In the genomic region with DNA sequence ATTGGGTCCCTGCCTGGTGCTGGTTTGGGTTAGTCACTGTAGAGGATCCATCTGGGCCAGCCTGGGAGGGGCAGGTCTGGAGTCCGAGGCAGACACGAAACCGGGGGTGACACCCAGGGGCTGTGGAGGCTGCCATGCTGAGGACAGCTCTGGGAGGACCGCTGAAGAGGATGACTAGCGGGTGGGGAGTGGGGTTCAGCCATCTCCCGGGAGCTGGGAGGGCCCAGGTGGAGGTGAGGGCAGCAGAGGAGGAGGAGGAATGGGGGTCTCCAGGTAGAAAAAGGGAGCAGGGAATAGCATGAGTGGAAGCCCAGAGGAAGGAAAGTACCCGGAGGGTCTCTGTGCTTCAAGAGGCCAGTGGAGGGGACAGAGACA, we compare ENCODE assay signal across 32 cellular contexts. TPM values are rescaled to one million over a fixed set of nuclear protein-coding genes. Genes with fewer than 3 reads are reported as not detected.
"Had no signal": no experiment of that assay in that cellular context is flagged by ENCODE, and none has a peak within 500 bp of the region (broad histone marks: within the 10 kb centered on the region; RNA-seq: fewer than 3 reads in every experiment).

No MANE protein-coding gene starts in this region.

- H3K9me3 Mint-ChIP-seq: central memory CD8-positive, alpha-beta T cell; effector memory CD8-positive, alpha-beta T cell had no signal

- H3K36me3 ChIP-seq: brain microvascular endothelial cell, esophagus muscularis mucosa, gastrocnemius medialis had no signal

- ATAC-seq: activated T-cell treated with anti-CD3 and anti-CD28 coated beads, Interleukin-2, amount 50 U/mL, for 72 hours; effector memory CD8-positive, alpha-beta T cell; foreskin keratinocyte; WTC11 had no signal

- H3K27ac Mint-ChIP-seq: activated CD4-positive, alpha-beta memory T cell treated with anti-CD3 and anti-CD28 coated beads, Interleukin-2, amount 10 ng/mL, durations not matched to agents 7 days and 5 days; activated CD4-positive, alpha-beta T cell treated with anti-CD3 and anti-CD28 coated beads, Interleukin-2, amount 10 ng/mL, durations not matched to agents 7 days and 5 days; activated naive CD8-positive, alpha-beta T cell; activated T-cell treated with anti-CD3 and anti-CD28 coated beads, Interleukin-2, amount 50 U/mL, for 24 hours; activated T-cell treated with anti-CD3 and anti-CD28 coated beads, Interleukin-2, amount 50 U/mL, for 72 hours; effector memory CD8-positive, alpha-beta T cell; WTC11 had no signal

- H3K4me1 Mint-ChIP-seq: activated CD4-positive, alpha-beta memory T cell treated with anti-CD3 and anti-CD28 coated beads, Interleukin-2, amount 10 ng/mL, durations not matched to agents 7 days and 5 days; central memory CD8-positive, alpha-beta T cell; WTC11 had no signal

- H3K27ac ChIP-seq: brain microvascular endothelial cell, esophagus muscularis mucosa, foreskin keratinocyte, VCaP had no signal

- H3K9me3 ChIP-seq: gastrocnemius medialis had no signal

- FAIRE-seq: astrocyte, bronchial epithelial cell, colon had no signal

- H3K36me3 Mint-ChIP-seq: activated naive CD8-positive, alpha-beta T cell had no signal

- H3K4me3 Mint-ChIP-seq: activated CD4-positive, alpha-beta memory T cell treated with anti-CD3 and anti-CD28 coated beads, Interleukin-2, amount 10 ng/mL, durations not matched to agents 7 days and 5 days; activated CD4-positive, alpha-beta T cell treated with anti-CD3 and anti-CD28 coated beads, Interleukin-2, amount 10 ng/mL, durations not matched to agents 7 days and 5 days; activated naive CD8-positive, alpha-beta T cell; activated T-cell treated with anti-CD3 and anti-CD28 coated beads, Interleukin-2, amount 50 U/mL, for 24 hours; activated T-cell treated with anti-CD3 and anti-CD28 coated beads, Interleukin-2, amount 50 U/mL, for 72 hours; central memory CD8-positive, alpha-beta T cell; effector memory CD8-positive, alpha-beta T cell; WTC11 had no signal

- DNase-seq: activated CD4-positive, alpha-beta memory T cell treated with anti-CD3 and anti-CD28 coated beads, Interleukin-2, amount 10 ng/mL, durations not matched to agents 7 days and 5 days; activated CD4-positive, alpha-beta T cell treated with anti-CD3 and anti-CD28 coated beads for 1 hour; activated CD4-positive, alpha-beta T cell treated with anti-CD3 and anti-CD28 coated beads for 4 hours; activated CD4-positive, alpha-beta T cell treated with anti-CD3 and anti-CD28 coated beads, Interleukin-2, amount 10 ng/mL, durations not matched to agents 7 days and 5 days; activated CD4-positive, alpha-beta T cell treated with anti-CD3 and anti-CD28 coated beads, Interleukin-2, amount 50 U/mL, for 4 hours; activated CD8-positive, alpha-beta memory T cell treated with anti-CD3 and anti-CD28 coated beads, Interleukin-2, amount 50 U/mL, for 48 hours; activated gamma-delta T cell treated with Interleukin-2 at 50 U/mL for 16 hours; activated naive CD4-positive, alpha-beta T cell treated with anti-CD3 and anti-CD28 coated beads, Interleukin-2, amount 50 U/mL, for 16 hours; activated naive CD4-positive, alpha-beta T cell treated with Interleukin-2 at 50 U/mL for 16 hours; activated T-cell treated with anti-CD3 and anti-CD28 coated beads for 4 hours; activated T-cell treated with anti-CD3 and anti-CD28 coated beads, Interleukin-2, amount 50 U/mL, for 24 hours; activated T-cell treated with anti-CD3 and anti-CD28 coated beads, Interleukin-2, amount 50 U/mL, for 72 hours; amniotic stem cell; brain microvascular endothelial cell; cortex of kidney; dermis blood vessel endothelial cell; effector CD4-positive, alpha-beta T cell; effector memory CD8-positive, alpha-beta T cell; erythroblast; foreskin keratinocyte; T-helper 1 cell; T-helper 2 cell had no signal

- H3K4me3 ChIP-seq: esophagus muscularis mucosa, gastrocnemius medialis had no signal

- H3K4me1 ChIP-seq: foreskin keratinocyte, gastrocnemius medialis had no signal

RNA-seq across cellular contexts. Expression of gene DIO3, which starts 4.0 kb away (rescaled TPM):
- total RNA-seq: activated CD4-positive, alpha-beta memory T cell treated with anti-CD3 and anti-CD28 coated beads, Interleukin-2, amount 10 ng/mL, durations not matched to agents 7 days and 5 days; activated CD4-positive, alpha-beta T cell treated with anti-CD3 and anti-CD28 coated beads, Interleukin-2, amount 10 ng/mL, durations not matched to agents 7 days and 5 days; activated T-cell treated with anti-CD3 and anti-CD28 coated beads, Interleukin-2, amount 50 U/mL, for 72 hours; bronchial epithelial cell; cardiac septum; dermis blood vessel endothelial cell; foreskin keratinocyte had no signal
- polyA plus RNA-seq: foreskin keratinocyte had no signal
